In the genomic region with DNA sequence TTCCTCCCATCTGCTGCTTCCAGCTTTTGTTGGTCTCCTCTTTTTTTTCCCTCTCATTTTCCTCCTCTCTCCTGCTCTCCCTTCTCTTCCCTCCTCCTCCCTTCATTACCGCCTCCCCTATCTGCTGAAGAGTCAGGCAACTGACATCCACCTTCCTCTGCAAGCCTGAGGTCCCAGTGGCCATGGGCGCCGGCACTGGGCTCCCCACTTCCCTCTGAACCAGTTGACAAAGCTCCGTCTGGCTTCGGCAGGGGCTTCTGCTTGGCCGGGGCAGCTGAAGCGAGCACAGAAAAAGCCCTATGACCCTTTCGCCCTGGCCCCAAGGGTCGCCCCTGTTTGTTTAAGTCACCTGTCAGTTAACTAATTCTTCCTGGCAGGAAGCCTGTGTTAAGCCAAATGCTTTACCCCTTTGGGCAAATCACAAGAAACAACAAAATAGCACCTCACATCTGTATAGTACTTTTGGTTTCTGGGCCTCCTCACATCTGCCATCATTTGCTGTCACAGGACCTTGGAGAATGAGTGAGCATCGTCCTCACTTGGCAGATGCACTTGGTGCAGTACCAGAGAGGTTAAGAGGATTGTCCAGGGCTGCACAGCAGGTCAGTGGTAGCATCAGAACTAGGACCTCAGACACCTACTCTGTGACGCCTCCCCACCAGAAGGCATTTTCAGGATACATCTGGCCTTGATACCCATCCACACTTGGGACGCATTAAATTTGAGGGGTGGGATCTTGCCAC, we compare ENCODE assay signal across 26 cellular contexts. TPM values are rescaled to one million over a fixed set of nuclear protein-coding genes. Genes with fewer than 3 reads are reported as not detected.
DNase-seq lines count a peak whose midpoint lies in the region; ATAC-seq lines count a peak whose summit lies in the region.
"Had no signal": no experiment of that assay in that cellular context is flagged by ENCODE, and none has a peak within 500 bp of the region (broad histone marks: within the 10 kb centered on the region; RNA-seq: fewer than 3 reads in every experiment).

No MANE protein-coding gene starts in this region.

- no peak overlapping the region for H3K4me3 Mint-ChIP-seq in activated T-helper 1 cell treated with anti-CD3 and anti-CD28 coated beads, Interleukin-12 subunit alpha, Interleukin-12 subunit beta, Interleukin-2, Interleukin-4 antibody, amounts not matched to agents 30 ng/mL and 10 ng/mL and 1 ng/mL, durations not matched to agents 14 hours and 24 hours and 36 hours
- H3K4me3 Mint-ChIP-seq: activated CD4-positive, alpha-beta T cell treated with anti-CD3 and anti-CD28 coated beads, Interleukin-2, amount 10 ng/mL, durations not matched to agents 7 days and 5 days; activated naive CD8-positive, alpha-beta T cell; CD8-positive, alpha-beta T cell; dendritic cell treated with granulocyte-macrophage colony-stimulating factor and Interleukin-4, amounts not matched to agents 40 ng/mL and 50 ng/mL, for 4 days had no signal

- ATAC-seq in left cardiac atrium = no peak
- ATAC-seq: CD8-positive, alpha-beta T cell; left colon; upper lobe of right lung had no signal

- H3K4me1 Mint-ChIP-seq in activated T-helper 1 cell treated with anti-CD3 and anti-CD28 coated beads, Interleukin-12 subunit alpha, Interleukin-12 subunit beta, Interleukin-2, Interleukin-4 antibody, amounts not matched to agents 30 ng/mL and 10 ng/mL and 1 ng/mL, durations not matched to agents 14 hours and 24 hours and 36 hours (ENCODE audit: low read depth) = no peaks in the 10 kb centered on the region

- peaks cover 1% of the 10 kb centered on the region for H3K27me3 Mint-ChIP-seq in activated T-helper 1 cell treated with anti-CD3 and anti-CD28 coated beads, Interleukin-12 subunit alpha, Interleukin-12 subunit beta, Interleukin-2, Interleukin-4 antibody, amounts not matched to agents 30 ng/mL and 10 ng/mL and 1 ng/mL, durations not matched to agents 14 hours and 24 hours and 36 hours (ENCODE audit: insufficient read depth)
- H3K27me3 Mint-ChIP-seq: activated naive CD8-positive, alpha-beta T cell had no signal

- H3K9me3 Mint-ChIP-seq in activated T-helper 1 cell treated with anti-CD3 and anti-CD28 coated beads, Interleukin-12 subunit alpha, Interleukin-12 subunit beta, Interleukin-2, Interleukin-4 antibody, amounts not matched to agents 30 ng/mL and 10 ng/mL and 1 ng/mL, durations not matched to agents 14 hours and 24 hours and 36 hours = no peaks in the 10 kb centered on the region
- H3K9me3 Mint-ChIP-seq: activated CD4-positive, alpha-beta T cell treated with anti-CD3 and anti-CD28 coated beads, Interleukin-2, amount 10 ng/mL, durations not matched to agents 7 days and 5 days; activated T-helper 2 cell treated with anti-CD3 and anti-CD28 coated beads, Interferon-gamma antibody, Interleukin-2, Interleukin-4, amounts not matched to agents 10 μg/mL and 5 μg/mL and 100 μg/mL, durations not matched to agents 14 hours and 24 hours and 36 hours; CD8-positive, alpha-beta T cell; dendritic cell treated with granulocyte-macrophage colony-stimulating factor and Interleukin-4, amounts not matched to agents 40 ng/mL and 50 ng/mL, for 4 days had no signal

- peak; percentile 20 for DNase-seq in cardiac septum (ENCODE audit: low spot score)
- DNase-seq in left cardiac atrium = no peak
- peak; percentile 32 for DNase-seq in islet precursor cell
- peak; percentile 62 for DNase-seq in posterior vena cava (ENCODE audit: low spot score)
- DNase-seq in NCI-H1417 treated with DMSO at 0.1 percent for 48 hours (lab: John Stamatoyannopoulos, UW) = no peak
- DNase-seq in activated T-helper 1 cell treated with anti-CD3 and anti-CD28 coated beads, Interleukin-12 subunit alpha, Interleukin-12 subunit beta, Interleukin-2, Interleukin-4 antibody, amounts not matched to agents 30 ng/mL and 10 ng/mL and 1 ng/mL, durations not matched to agents 14 hours and 24 hours and 36 hours (ENCODE audit: low spot score) = no peak
- DNase-seq in superior temporal gyrus (ENCODE audit: extremely low spot score) = no peak
- DNase-seq in EL = no peak
- DNase-seq: activated CD4-positive, alpha-beta T cell treated with anti-CD3 and anti-CD28 coated beads, Interleukin-2, amount 10 ng/mL, durations not matched to agents 7 days and 5 days; anterior cingulate cortex; esophagus squamous epithelium; foreskin melanocyte; left colon; NCI-H1105 treated with DMSO at 0.1 percent for 48 hours; NCI-H2029 treated with DMSO at 0.1 percent for 48 hours; NCI-H2227 treated with DMSO at 0.1 percent for 48 hours; NCI-H69; occipital lobe; SHP77; small intestine; stimulated activated CD4-positive, alpha-beta T cell treated with anti-CD3 and anti-CD28 coated beads, Interleukin-1b, Interleukin-23, amount 100 ng/mL, for 48 hours had no signal

- H3K27ac Mint-ChIP-seq in activated T-helper 1 cell treated with anti-CD3 and anti-CD28 coated beads, Interleukin-12 subunit alpha, Interleukin-12 subunit beta, Interleukin-2, Interleukin-4 antibody, amounts not matched to agents 30 ng/mL and 10 ng/mL and 1 ng/mL, durations not matched to agents 14 hours and 24 hours and 36 hours = no peak overlapping the region
- H3K27ac Mint-ChIP-seq: activated CD4-positive, alpha-beta T cell treated with anti-CD3 and anti-CD28 coated beads, Interleukin-2, amount 10 ng/mL, durations not matched to agents 7 days and 5 days; activated naive CD8-positive, alpha-beta T cell; activated T-helper 2 cell treated with anti-CD3 and anti-CD28 coated beads, Interferon-gamma antibody, Interleukin-2, Interleukin-4, amounts not matched to agents 10 μg/mL and 5 μg/mL and 100 μg/mL, durations not matched to agents 14 hours and 24 hours and 36 hours; CD8-positive, alpha-beta T cell; dendritic cell treated with granulocyte-macrophage colony-stimulating factor and Interleukin-4, amounts not matched to agents 40 ng/mL and 50 ng/mL, for 4 days had no signal

- no peaks in the 10 kb centered on the region for H3K36me3 Mint-ChIP-seq in activated T-helper 1 cell treated with anti-CD3 and anti-CD28 coated beads, Interleukin-12 subunit alpha, Interleukin-12 subunit beta, Interleukin-2, Interleukin-4 antibody, amounts not matched to agents 30 ng/mL and 10 ng/mL and 1 ng/mL, durations not matched to agents 14 hours and 24 hours and 36 hours (ENCODE audit: low read depth)
- H3K36me3 Mint-ChIP-seq: activated naive CD8-positive, alpha-beta T cell; CD8-positive, alpha-beta T cell had no signal

- intact Hi-C loops in cardiac septum (cut with DNase I) = no loop called here
- intact Hi-C loops in left cardiac atrium (cut with DNase I) = no loop called here
- intact Hi-C loops in posterior vena cava (cut with DNase I) = no loop called here
- intact Hi-C loops in activated T-helper 1 cell treated with anti-CD3 and anti-CD28 coated beads, Interleukin-12 subunit alpha, Interleukin-12 subunit beta, Interleukin-2, Interleukin-4 antibody, amounts not matched to agents 30 ng/mL and 10 ng/mL and 1 ng/mL, durations not matched to agents 14 hours and 24 hours and 36 hours (cut with micrococcal nuclease) = loop anchor here (5.0 kb wide), 1 partner anchor 123 kb away; no protein-coding TSS in a partner anchor

RNA-seq across cellular contexts. Expression of gene ITGA11, which starts 27.7 kb away (rescaled TPM):
- total RNA-seq in cardiac septum (9.3 TPM), left cardiac atrium (10 to 100 TPM; 22.4 to 23.8 TPM), posterior vena cava (10 to 100 TPM; 23.1 to 62.5 TPM)
- 0.23 and 0.27 TPM in 2 replicates for total RNA-seq in activated T-helper 1 cell treated with anti-CD3 and anti-CD28 coated beads, Interleukin-12 subunit alpha, Interleukin-12 subunit beta, Interleukin-2, Interleukin-4 antibody, amounts not matched to agents 30 ng/mL and 10 ng/mL and 1 ng/mL, durations not matched to agents 14 hours and 24 hours and 36 hours
- total RNA-seq: CD8-positive, alpha-beta T cell had no signal

Comparison
In these comparisons a context has a peak if more than half of its experiments do, and no peak if none do; other contexts are left out.
1. DNase-seq: peak in cardiac septum (single experiment), islet precursor cell (single experiment) and posterior vena cava (single experiment); none in left cardiac atrium (single experiment), NCI-H1417 treated with DMSO at 0.1 percent for 48 hours (single experiment), activated T-helper 1 cell treated with anti-CD3 and anti-CD28 coated beads, Interleukin-12 subunit alpha, Interleukin-12 subunit beta, Interleukin-2, Interleukin-4 antibody, amounts not matched to agents 30 ng/mL and 10 ng/mL and 1 ng/mL, durations not matched to agents 14 hours and 24 hours and 36 hours (single experiment), superior temporal gyrus (single experiment) and EL (single experiment).